In the genomic region with DNA sequence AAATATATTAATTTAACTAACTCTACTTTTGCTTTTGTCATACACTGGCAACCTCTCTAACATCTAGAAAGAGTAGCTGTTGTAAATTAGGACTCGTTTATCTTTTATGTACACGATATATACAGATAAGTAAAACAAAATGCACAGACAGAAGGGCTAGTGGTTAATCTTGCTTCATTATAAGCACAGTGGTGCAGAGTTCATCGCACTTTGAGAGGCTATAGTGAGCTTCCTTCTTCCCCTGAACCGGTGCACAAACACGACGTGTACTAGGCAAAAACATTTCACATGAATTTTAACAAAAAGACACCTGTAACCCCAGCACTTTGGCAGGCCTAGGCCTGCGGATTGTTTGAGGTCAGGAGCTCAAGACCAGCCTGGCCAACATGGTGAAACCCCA, we compare ENCODE assay signal across 8 cellular contexts.
"Had no signal": no experiment of that assay in that cellular context is flagged by ENCODE, and none has a peak within 500 bp of the region (broad histone marks: within the 10 kb centered on the region; RNA-seq: fewer than 3 reads in every experiment).

No MANE protein-coding gene starts in this region.

- FAIRE-seq: G401.6, GM12878, GM12891, GM12892, GM18507, GM19239 had no signal

- DNase-seq: GDM1, GF-D8 had no signal

- H3K4me3 ChIP-seq: GM12878 had no signal

- ATAC-seq: GM12878 had no signal
